Comparison of ENCODE assay signal across 18 cellular contexts in genomic region chr4:71441186-71442169, GRCh38.
DNase-seq lines count a peak whose midpoint lies in the region; ATAC-seq and TF ChIP-seq lines count a peak whose summit lies in the region.
"Had no signal": no experiment of that assay in that cellular context is flagged by ENCODE, and none has a peak within 500 bp of the region (broad histone marks: within the 10 kb centered on the region; RNA-seq: fewer than 3 reads in every experiment).

No MANE protein-coding gene starts in this region.

- in situ Hi-C loops in astrocyte of the spinal cord (cut with HindIII; ENCODE audit: low sequenced_read_pairs): no loop called here

- TF ChIP-seq CTCF in astrocyte of the spinal cord (IDR thresholded peaks at IDR 0.05; ENCODE audit: low read depth, low read length): no peak

- ATAC-seq in HG02623 (IDR thresholded peaks at IDR 0.05; ENCODE audit: unreplicated experiment): no peak
- no peak for ATAC-seq in GM18498 (IDR thresholded peaks at IDR 0.05; ENCODE audit: unreplicated experiment)
- ATAC-seq: gastrocnemius medialis, T-helper 17 cell had no signal

- DNase-seq in A172 (ENCODE audit: low spot score) (peak; percentile 1), HPDE6-E6E7 (ENCODE audit: extremely low spot score) (peak; percentile 8), astrocyte of the spinal cord (ENCODE audit: low read depth, low spot score) (peak; percentile 59), kidney tubule cell (ENCODE audit: low spot score) (peak; percentile 82), KG1 (lab: John Stamatoyannopoulos, UW) (no peak)
- DNase-seq in stimulated activated CD8-positive, alpha-beta memory T cell treated with anti-CD3 and anti-CD28 coated beads, Interleukin-4, amount 100 ng/mL, for 48 hours: no peak
- DNase-seq: activated CD8-positive, alpha-beta memory T cell treated with anti-CD3 and anti-CD28 coated beads, Interleukin-2, amount 50 U/mL, for 48 hours; activated naive CD4-positive, alpha-beta T cell treated with anti-CD3 and anti-CD28 coated beads for 36 hours; endodermal cell; gastrocnemius medialis; NCI-H1048; NCI-H2107; NCI-H774; SHP77; T-helper 17 cell had no signal

- H3K4me3 ChIP-seq in astrocyte of the spinal cord (ENCODE audit: low read depth, low read length): no peak overlapping the region
- H3K4me3 ChIP-seq: cardiac muscle cell, gastrocnemius medialis had no signal

Comparison
In these comparisons a context has a peak if more than half of its experiments do, and no peak if none do; other contexts are left out.
1. DNase-seq: peak in A172 (single experiment), HPDE6-E6E7 (single experiment), astrocyte of the spinal cord (single experiment) and kidney tubule cell (single experiment); none in KG1 (single experiment) and stimulated activated CD8-positive, alpha-beta memory T cell treated with anti-CD3 and anti-CD28 coated beads, Interleukin-4, amount 100 ng/mL, for 48 hours (single experiment).